ENCODE assay signal across 10 cellular contexts in the genomic region with DNA sequence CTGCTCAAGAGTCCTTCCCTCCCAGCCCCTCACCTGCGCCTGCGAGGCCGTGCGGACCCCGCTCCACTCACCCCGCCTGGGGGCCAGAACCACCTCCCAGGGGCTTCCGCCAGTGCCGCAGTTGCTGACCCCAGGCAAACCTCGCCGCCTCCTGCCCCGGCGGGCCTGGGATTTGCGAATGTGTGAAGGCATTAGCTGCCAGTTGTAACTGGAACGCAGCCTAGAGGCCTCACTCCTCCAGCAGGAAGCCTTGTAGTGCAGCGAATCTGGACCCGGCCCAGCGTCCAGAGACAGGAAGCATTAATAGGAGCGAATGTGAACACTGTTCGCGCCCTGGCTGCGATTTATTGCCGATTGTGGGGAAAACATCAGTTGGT.
A peak's percentile ranks its signal among the peaks of the same experiment; 100 is the strongest.
DNase-seq lines count a peak whose midpoint lies in the region; ATAC-seq and TF ChIP-seq lines count a peak whose summit lies in the region.
"Had no signal": no experiment of that assay in that cellular context is flagged by ENCODE, and none has a peak within 500 bp of the region (broad histone marks: within the 10 kb centered on the region; RNA-seq: fewer than 3 reads in every experiment).

No MANE protein-coding gene starts in this region.

- H3K79me2 ChIP-seq in GM23248 (ENCODE audit: insufficient read depth): no peaks in the 10 kb centered on the region

- no peaks in the 10 kb centered on the region for H4K20me1 ChIP-seq in GM23248 (ENCODE audit: insufficient read depth)

- no peak for ATAC-seq in activated CD8-positive, alpha-beta T cell treated with anti-CD3 and anti-CD28 coated beads, Interleukin-2, amount 10 ng/mL, durations not matched to agents 7 days and 5 days

- WGBS in GM23248 (ENCODE audit: low coverage in 1 of 2, low lambda C conversion rate in 2 of 2, missing lambda C conversion rate in 2 of 2), 2 experiments: 3 to 4% methylated on average over 22 of the region's 22 CpGs
- 57 to 84% methylated on average over 22 of the region's 22 CpGs for WGBS in sigmoid colon, 2 donors

- intact Hi-C loops in sigmoid colon (cut with DNase I): loop anchor here (5.0 kb wide), 1 partner anchor 141 kb away; no protein-coding TSS in a partner anchor

- H3K4me1 Mint-ChIP-seq in activated CD8-positive, alpha-beta T cell treated with anti-CD3 and anti-CD28 coated beads, Interleukin-2, amount 10 ng/mL, durations not matched to agents 7 days and 5 days (ENCODE audit: low read depth): peaks cover 4% of the 10 kb centered on the region

- no peak for TF ChIP-seq POLR2A in sigmoid colon (IDR thresholded peaks at IDR 0.05)

- in situ Hi-C loops in GM23248 (cut with MboI): no loop called here

- H3K4me1 ChIP-seq in GM23248 (ENCODE audit: insufficient read depth) (peaks cover 27% of the 10 kb centered on the region), sigmoid colon (peaks cover 0 to 42% (median 36%) of the 10 kb centered on the region in 4 donors)

- TF ChIP-seq CTCF in sigmoid colon (IDR thresholded peaks at IDR 0.05): no peak

- CTCF ChIA-PET in activated CD8-positive, alpha-beta T cell treated with anti-CD3 and anti-CD28 coated beads, Interleukin-2, amount 10 ng/mL, durations not matched to agents 7 days and 5 days (lab: Charles Lee): no interaction called here

- peak; percentile 97 for DNase-seq in GM23248
- DNase-seq in caudate nucleus (lab: John Stamatoyannopoulos, UW): peak in 47 of 61 donors; percentile 18 to 92 (median 54)
- peak; percentile 93 for DNase-seq in iris pigment epithelial cell (ENCODE audit: low read depth)
- DNase-seq in sigmoid colon: peak; percentile 98
- DNase-seq in activated CD8-positive, alpha-beta T cell treated with anti-CD3 and anti-CD28 coated beads, Interleukin-2, amount 10 ng/mL, durations not matched to agents 7 days and 5 days: no peak
- DNase-seq in SIG-M5 treated with dmso at 0.1 percent for 504 hours (lab: John Stamatoyannopoulos, UW; ENCODE audit: unreplicated experiment): no peak
- no peak for DNase-seq in SHP77 treated with DMSO at 0.1 percent for 48 hours (lab: John Stamatoyannopoulos, UW)
- no peak for DNase-seq in NK-92 (lab: John Stamatoyannopoulos, UW; ENCODE audit: unreplicated experiment)
- DNase-seq: NCI-H1436 treated with DMSO at 0.1 percent for 48 hours had no signal

- no peaks in the 10 kb centered on the region for H3K9me2 ChIP-seq in GM23248 (ENCODE audit: insufficient read depth)

- H3K27ac Mint-ChIP-seq in activated CD8-positive, alpha-beta T cell treated with anti-CD3 and anti-CD28 coated beads, Interleukin-2, amount 10 ng/mL, durations not matched to agents 7 days and 5 days: no peak overlapping the region

- H3F3A ChIP-seq in GM23248 (ENCODE audit: insufficient read depth): peaks cover 16% of the 10 kb centered on the region

- peaks cover 4% of the 10 kb centered on the region for H3K27me3 Mint-ChIP-seq in activated CD8-positive, alpha-beta T cell treated with anti-CD3 and anti-CD28 coated beads, Interleukin-2, amount 10 ng/mL, durations not matched to agents 7 days and 5 days (ENCODE audit: low read depth)

- peak overlapping the region; percentile 99 for H3K27ac ChIP-seq in GM23248
- H3K27ac ChIP-seq in caudate nucleus (ENCODE audit: low read depth, low read length): peak overlapping the region; percentile 49
- peak overlapping the region; percentile 92 to 97 (median 96) for H3K27ac ChIP-seq in sigmoid colon

- no peak overlapping the region for H3K4me3 Mint-ChIP-seq in activated CD8-positive, alpha-beta T cell treated with anti-CD3 and anti-CD28 coated beads, Interleukin-2, amount 10 ng/mL, durations not matched to agents 7 days and 5 days
- H3K4me3 Mint-ChIP-seq: activated naive CD4-positive, alpha-beta T cell treated with anti-CD3 and anti-CD28 coated beads, Interleukin-2, amount 50 U/mL, for 24 hours had no signal

- peak overlapping the region; percentile 49 for H3K4me2 ChIP-seq in GM23248 (ENCODE audit: unreplicated experiment)

- no peaks in the 10 kb centered on the region for H3K36me3 Mint-ChIP-seq in activated CD8-positive, alpha-beta T cell treated with anti-CD3 and anti-CD28 coated beads, Interleukin-2, amount 10 ng/mL, durations not matched to agents 7 days and 5 days (ENCODE audit: low read depth)
- H3K36me3 Mint-ChIP-seq: activated naive CD4-positive, alpha-beta T cell treated with anti-CD3 and anti-CD28 coated beads, Interleukin-2, amount 50 U/mL, for 24 hours had no signal

- TF ChIP-seq EP300 in sigmoid colon (IDR thresholded peaks at IDR 0.05): no peak

- H3K27me3 ChIP-seq in GM23248 (replicated peaks; ENCODE audit: insufficient read depth) (no peaks in the 10 kb centered on the region), sigmoid colon (peaks cover 0 to 3% (median 0%) of the 10 kb centered on the region in 3 donors)

- peaks cover 4% of the 10 kb centered on the region for H3K9me3 Mint-ChIP-seq in activated CD8-positive, alpha-beta T cell treated with anti-CD3 and anti-CD28 coated beads, Interleukin-2, amount 10 ng/mL, durations not matched to agents 7 days and 5 days (ENCODE audit: insufficient read depth)
- H3K9me3 Mint-ChIP-seq: activated naive CD4-positive, alpha-beta T cell treated with anti-CD3 and anti-CD28 coated beads, Interleukin-2, amount 50 U/mL, for 24 hours had no signal

- H3K4me3 ChIP-seq in GM23248: no peak overlapping the region
- peak overlapping the region in 1 of 4 donors; percentile 3 for H3K4me3 ChIP-seq in sigmoid colon

- H3K9me3 ChIP-seq in GM23248 (ENCODE audit: low read depth) (no peaks in the 10 kb centered on the region), sigmoid colon (no peaks in the 10 kb centered on the region)

- POLR2A ChIA-PET in activated CD8-positive, alpha-beta T cell treated with anti-CD3 and anti-CD28 coated beads, Interleukin-2, amount 10 ng/mL, durations not matched to agents 7 days and 5 days (lab: Charles Lee): no interaction called here

- H3K36me3 ChIP-seq in GM23248 (ENCODE audit: low read depth): no peaks in the 10 kb centered on the region
- no peaks in the 10 kb centered on the region for H3K36me3 ChIP-seq in sigmoid colon

- H2AFZ ChIP-seq in GM23248: peak overlapping the region; percentile 34; the same call in 1 of the 2 replicates

- peak overlapping the region; percentile 87 for H3K9ac ChIP-seq in GM23248

Comparison
In these comparisons a context has a peak if more than half of its experiments do, and no peak if none do; other contexts are left out.
1. DNase-seq: peak in GM23248 (single experiment), caudate nucleus (47 of 61), iris pigment epithelial cell (single experiment) and sigmoid colon (single experiment); none in activated CD8-positive, alpha-beta T cell treated with anti-CD3 and anti-CD28 coated beads, Interleukin-2, amount 10 ng/mL, durations not matched to agents 7 days and 5 days (single experiment), SIG-M5 treated with dmso at 0.1 percent for 504 hours (single experiment), SHP77 treated with DMSO at 0.1 percent for 48 hours (single experiment) and NK-92 (single experiment).
2. H3K27ac ChIP-seq: peak in every context shown above with its lines; median percentile 99 in GM23248; 96 in sigmoid colon; 49 in caudate nucleus.